Comparison of ENCODE assay signal across 8 cellular contexts in genomic region chr7:4883352-4884144, GRCh38. TPM values are rescaled to one million over a fixed set of nuclear protein-coding genes. Genes with fewer than 3 reads are reported as not detected.
DNase-seq lines count a peak whose midpoint lies in the region; ATAC-seq and TF ChIP-seq lines count a peak whose summit lies in the region.

Gene RADIL (minus strand): TSS chr7:4883716. CDS start chr7:4878139, 5,577 bp downstream.

- H3K27ac ChIP-seq in substantia nigra (ENCODE audit: low read depth, low read length, poor library complexity, severe bottlenecking), result peak within 1 kb of the TSS; percentile 11

- in situ Hi-C loops in SK-MEL-5 (cut with HindIII; ENCODE audit: low pct_unique_long_range_greater_than_20kb, low sequenced_read_pairs), result no loop called here

- peak within 1 kb of the TSS in 1 of 2 donors; percentile 79 for H3K4me3 Mint-ChIP-seq in CD14-positive monocyte

- intact Hi-C loops in CD14-positive monocyte (cut with micrococcal nuclease), result no loop called here

- TF ChIP-seq CTCF in CD14-positive monocyte (IDR thresholded peaks at IDR 0.05), result peak; percentile 54

- H3K27me3 Mint-ChIP-seq in CD14-positive monocyte (ENCODE audit: low read depth in 3 of 3), result peaks cover 34 to 61% (median 40%) of the 10 kb centered on the region in 3 donors

- H3K9me3 Mint-ChIP-seq in CD14-positive monocyte, result peaks cover 3 to 10% (median 5%) of the 10 kb centered on the region in 7 donors

- DNase-seq in CD14-positive monocyte (ENCODE audit: low spot score), result peak; percentile 59
- peak; percentile 83 for DNase-seq in LoVo (ENCODE audit: low spot score)
- peak; percentile 95 for DNase-seq in SK-MEL-5 (ENCODE audit: low read depth, low spot score)
- peak; percentile 87 for DNase-seq in activated naive CD4-positive, alpha-beta T cell treated with anti-CD3 and anti-CD28 coated beads, Interleukin-2, amount 50 U/mL, for 16 hours
- DNase-seq in germinal center (ENCODE audit: low spot score), result peak; percentile 93
- DNase-seq in occipital lobe (lab: John Stamatoyannopoulos, UW), result peak; percentile 88
- peak; percentile 40 to 98 (median 87) for DNase-seq in substantia nigra (lab: John Stamatoyannopoulos, UW)

- H3K4me1 Mint-ChIP-seq in CD14-positive monocyte, result peaks cover 10% of the 10 kb centered on the region

- H3K36me3 Mint-ChIP-seq in CD14-positive monocyte, result peaks cover 0 to 3% of the 10 kb centered on the region in 2 donors

- no peak within 1 kb of the TSS for H3K27ac Mint-ChIP-seq in CD14-positive monocyte

- ATAC-seq in GM21367 (IDR thresholded peaks at IDR 0.05; ENCODE audit: unreplicated experiment), result peak; percentile 80

RNA-seq across cellular contexts. Expression of gene RADIL, which starts in this region (rescaled TPM):
- polyA plus RNA-seq in CD14-positive monocyte, result not detected
- total RNA-seq in SK-MEL-5 (2014; rRNA removed; shearing (Covaris generic)), result 24.3 and 25.3 TPM in 2 replicates
- 37.2 and 39.8 TPM in 2 replicates for polyA plus RNA-seq in SK-MEL-5 (2015; cell fraction: cytosol; rRNA removed)
- 56.5 and 57.1 TPM in 2 replicates for polyA plus RNA-seq in SK-MEL-5 (2015; cell fraction: nucleus; rRNA removed)
- total RNA-seq in occipital lobe, result 2.3 TPM

Comparison
In these comparisons a context has a peak if more than half of its experiments do, and no peak if none do; other contexts are left out.
1. Peak in every context shown above with its lines: DNase-seq, ATAC-seq and H3K27ac ChIP-seq.
2. Peak in DNase-seq in CD14-positive monocyte; RNA of the gene not detected or under 1 TPM.